ENCODE assay signal across 1 cellular context in genomic region chr9:112029921-112030444, GRCh38.
TF ChIP-seq lines count a peak whose summit lies in the region.

No MANE protein-coding gene starts in this region.

TF ChIP-seq in GM12878, 131 proteins besides CTCF, POLR2A, EP300 and RAD21 (continued from another document and continues in another):
- TF ChIP-seq, protein P1, sequence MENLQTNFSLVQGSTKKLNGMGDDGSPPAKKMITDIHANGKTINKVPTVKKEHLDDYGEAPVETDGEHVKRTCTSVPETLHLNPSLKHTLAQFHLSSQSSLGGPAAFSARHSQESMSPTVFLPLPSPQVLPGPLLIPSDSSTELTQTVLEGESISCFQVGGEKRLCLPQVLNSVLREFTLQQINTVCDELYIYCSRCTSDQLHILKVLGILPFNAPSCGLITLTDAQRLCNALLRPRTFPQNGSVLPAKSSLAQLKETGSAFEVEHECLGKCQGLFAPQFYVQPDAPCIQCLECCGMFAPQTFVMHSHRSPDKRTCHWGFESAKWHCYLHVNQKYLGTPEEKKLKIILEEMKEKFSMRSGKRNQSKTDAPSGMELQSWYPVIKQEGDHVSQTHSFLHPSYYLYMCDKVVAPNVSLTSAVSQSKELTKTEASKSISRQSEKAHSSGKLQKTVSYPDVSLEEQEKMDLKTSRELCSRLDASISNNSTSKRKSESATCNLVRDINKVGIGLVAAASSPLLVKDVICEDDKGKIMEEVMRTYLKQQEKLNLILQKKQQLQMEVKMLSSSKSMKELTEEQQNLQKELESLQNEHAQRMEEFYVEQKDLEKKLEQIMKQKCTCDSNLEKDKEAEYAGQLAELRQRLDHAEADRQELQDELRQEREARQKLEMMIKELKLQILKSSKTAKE (IDR thresholded peaks at IDR 0.05; ENCODE audit: low read depth, poor library complexity, severe bottlenecking): peak; percentile 81
- TF ChIP-seq, protein P2, sequence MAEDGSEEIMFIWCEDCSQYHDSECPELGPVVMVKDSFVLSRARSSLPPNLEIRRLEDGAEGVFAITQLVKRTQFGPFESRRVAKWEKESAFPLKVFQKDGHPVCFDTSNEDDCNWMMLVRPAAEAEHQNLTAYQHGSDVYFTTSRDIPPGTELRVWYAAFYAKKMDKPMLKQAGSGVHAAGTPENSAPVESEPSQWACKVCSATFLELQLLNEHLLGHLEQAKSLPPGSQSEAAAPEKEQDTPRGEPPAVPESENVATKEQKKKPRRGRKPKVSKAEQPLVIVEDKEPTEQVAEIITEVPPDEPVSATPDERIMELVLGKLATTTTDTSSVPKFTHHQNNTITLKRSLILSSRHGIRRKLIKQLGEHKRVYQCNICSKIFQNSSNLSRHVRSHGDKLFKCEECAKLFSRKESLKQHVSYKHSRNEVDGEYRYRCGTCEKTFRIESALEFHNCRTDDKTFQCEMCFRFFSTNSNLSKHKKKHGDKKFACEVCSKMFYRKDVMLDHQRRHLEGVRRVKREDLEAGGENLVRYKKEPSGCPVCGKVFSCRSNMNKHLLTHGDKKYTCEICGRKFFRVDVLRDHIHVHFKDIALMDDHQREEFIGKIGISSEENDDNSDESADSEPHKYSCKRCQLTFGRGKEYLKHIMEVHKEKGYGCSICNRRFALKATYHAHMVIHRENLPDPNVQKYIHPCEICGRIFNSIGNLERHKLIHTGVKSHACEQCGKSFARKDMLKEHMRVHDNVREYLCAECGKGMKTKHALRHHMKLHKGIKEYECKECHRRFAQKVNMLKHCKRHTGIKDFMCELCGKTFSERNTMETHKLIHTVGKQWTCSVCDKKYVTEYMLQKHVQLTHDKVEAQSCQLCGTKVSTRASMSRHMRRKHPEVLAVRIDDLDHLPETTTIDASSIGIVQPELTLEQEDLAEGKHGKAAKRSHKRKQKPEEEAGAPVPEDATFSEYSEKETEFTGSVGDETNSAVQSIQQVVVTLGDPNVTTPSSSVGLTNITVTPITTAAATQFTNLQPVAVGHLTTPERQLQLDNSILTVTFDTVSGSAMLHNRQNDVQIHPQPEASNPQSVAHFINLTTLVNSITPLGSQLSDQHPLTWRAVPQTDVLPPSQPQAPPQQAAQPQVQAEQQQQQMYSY (CRISPR knock-in tag; IDR thresholded peaks at IDR 0.05): no peak
- TF ChIP-seq SIN3A (IDR thresholded peaks at IDR 0.05; ENCODE audit: low read depth, low read length): no peak
- no peak for TF ChIP-seq SRF (IDR thresholded peaks at IDR 0.05; ENCODE audit: low read depth in 2 of 2, low read length in 2 of 2)
- no peak for TF ChIP-seq USF2 (IDR thresholded peaks at IDR 0.05; ENCODE audit: borderline replicate concordance, low read depth, low read length)
- no peak for TF ChIP-seq TAF1 (IDR thresholded peaks at IDR 0.05; ENCODE audit: borderline replicate concordance, low read depth, low read length)
- TF ChIP-seq CEBPB (IDR thresholded peaks at IDR 0.05; ENCODE audit: borderline replicate concordance in 1 of 2, low read depth in 2 of 2, low read length in 2 of 2): no peak
- no peak for TF ChIP-seq POU2F2 (IDR thresholded peaks at IDR 0.05; ENCODE audit: borderline replicate concordance, low read depth, low read length)
- TF ChIP-seq, protein P3, sequence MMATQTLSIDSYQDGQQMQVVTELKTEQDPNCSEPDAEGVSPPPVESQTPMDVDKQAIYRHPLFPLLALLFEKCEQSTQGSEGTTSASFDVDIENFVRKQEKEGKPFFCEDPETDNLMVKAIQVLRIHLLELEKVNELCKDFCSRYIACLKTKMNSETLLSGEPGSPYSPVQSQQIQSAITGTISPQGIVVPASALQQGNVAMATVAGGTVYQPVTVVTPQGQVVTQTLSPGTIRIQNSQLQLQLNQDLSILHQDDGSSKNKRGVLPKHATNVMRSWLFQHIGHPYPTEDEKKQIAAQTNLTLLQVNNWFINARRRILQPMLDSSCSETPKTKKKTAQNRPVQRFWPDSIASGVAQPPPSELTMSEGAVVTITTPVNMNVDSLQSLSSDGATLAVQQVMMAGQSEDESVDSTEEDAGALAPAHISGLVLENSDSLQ (IDR thresholded peaks at IDR 0.05): peak; percentile 80
- no peak for TF ChIP-seq HDAC6 (IDR thresholded peaks at IDR 0.05; ENCODE audit: unreplicated experiment)
- TF ChIP-seq FOXM1 (IDR thresholded peaks at IDR 0.05; ENCODE audit: low read depth, low read length): no peak
- no peak for TF ChIP-seq EZH2 (IDR thresholded peaks at IDR 0.05; ENCODE audit: borderline replicate concordance, control insufficient read depth, low read depth, low read length)
- no peak for TF ChIP-seq RB1 (IDR thresholded peaks at IDR 0.05; ENCODE audit: borderline replicate concordance)
- TF ChIP-seq TCF7 (IDR thresholded peaks at IDR 0.05; ENCODE audit: borderline replicate concordance): no peak
- no peak for TF ChIP-seq JUND (IDR thresholded peaks at IDR 0.05; ENCODE audit: low read depth, low read length)
- TF ChIP-seq, protein P4, sequence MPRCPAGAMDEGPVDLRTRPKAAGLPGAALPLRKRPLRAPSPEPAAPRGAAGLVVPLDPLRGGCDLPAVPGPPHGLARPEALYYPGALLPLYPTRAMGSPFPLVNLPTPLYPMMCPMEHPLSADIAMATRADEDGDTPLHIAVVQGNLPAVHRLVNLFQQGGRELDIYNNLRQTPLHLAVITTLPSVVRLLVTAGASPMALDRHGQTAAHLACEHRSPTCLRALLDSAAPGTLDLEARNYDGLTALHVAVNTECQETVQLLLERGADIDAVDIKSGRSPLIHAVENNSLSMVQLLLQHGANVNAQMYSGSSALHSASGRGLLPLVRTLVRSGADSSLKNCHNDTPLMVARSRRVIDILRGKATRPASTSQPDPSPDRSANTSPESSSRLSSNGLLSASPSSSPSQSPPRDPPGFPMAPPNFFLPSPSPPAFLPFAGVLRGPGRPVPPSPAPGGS (IDR thresholded peaks at IDR 0.05; ENCODE audit: borderline replicate concordance, insufficient read depth, low read depth, low read length, poor library complexity, severe bottlenecking): peak; percentile 37
- TF ChIP-seq ZBTB4 (CRISPR knock-in tag; IDR thresholded peaks at IDR 0.05): no peak
- TF ChIP-seq ZBED1 (IDR thresholded peaks at IDR 0.05; ENCODE audit: borderline replicate concordance): 0 out of 2 replicates have a peak, but pooled peaks have one; percentile 24
- peak; percentile 69 for TF ChIP-seq EED (IDR thresholded peaks at IDR 0.05; ENCODE audit: low read depth)
- TF ChIP-seq CREM (IDR thresholded peaks at IDR 0.05; ENCODE audit: low read depth): 0 out of 2 replicates have a peak, but pooled peaks have one; percentile 38
- peak; percentile 47; the same call in 1 of the 2 replicates for TF ChIP-seq MXI1 (IDR thresholded peaks at IDR 0.05; ENCODE audit: low read depth, low read length)
- TF ChIP-seq HCFC1 (IDR thresholded peaks at IDR 0.05; ENCODE audit: low read length): no peak
- TF ChIP-seq, protein P5, sequence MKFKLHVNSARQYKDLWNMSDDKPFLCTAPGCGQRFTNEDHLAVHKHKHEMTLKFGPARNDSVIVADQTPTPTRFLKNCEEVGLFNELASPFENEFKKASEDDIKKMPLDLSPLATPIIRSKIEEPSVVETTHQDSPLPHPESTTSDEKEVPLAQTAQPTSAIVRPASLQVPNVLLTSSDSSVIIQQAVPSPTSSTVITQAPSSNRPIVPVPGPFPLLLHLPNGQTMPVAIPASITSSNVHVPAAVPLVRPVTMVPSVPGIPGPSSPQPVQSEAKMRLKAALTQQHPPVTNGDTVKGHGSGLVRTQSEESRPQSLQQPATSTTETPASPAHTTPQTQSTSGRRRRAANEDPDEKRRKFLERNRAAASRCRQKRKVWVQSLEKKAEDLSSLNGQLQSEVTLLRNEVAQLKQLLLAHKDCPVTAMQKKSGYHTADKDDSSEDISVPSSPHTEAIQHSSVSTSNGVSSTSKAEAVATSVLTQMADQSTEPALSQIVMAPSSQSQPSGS (IDR thresholded peaks at IDR 0.05; ENCODE audit: low read length): no peak
- no peak for TF ChIP-seq SMC3 (IDR thresholded peaks at IDR 0.05; ENCODE audit: borderline replicate concordance, low read length)
- TF ChIP-seq, protein P6, sequence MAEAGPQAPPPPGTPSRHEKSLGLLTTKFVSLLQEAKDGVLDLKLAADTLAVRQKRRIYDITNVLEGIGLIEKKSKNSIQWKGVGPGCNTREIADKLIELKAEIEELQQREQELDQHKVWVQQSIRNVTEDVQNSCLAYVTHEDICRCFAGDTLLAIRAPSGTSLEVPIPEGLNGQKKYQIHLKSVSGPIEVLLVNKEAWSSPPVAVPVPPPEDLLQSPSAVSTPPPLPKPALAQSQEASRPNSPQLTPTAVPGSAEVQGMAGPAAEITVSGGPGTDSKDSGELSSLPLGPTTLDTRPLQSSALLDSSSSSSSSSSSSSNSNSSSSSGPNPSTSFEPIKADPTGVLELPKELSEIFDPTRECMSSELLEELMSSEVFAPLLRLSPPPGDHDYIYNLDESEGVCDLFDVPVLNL (IDR thresholded peaks at IDR 0.05; ENCODE audit: low read depth, low read length): no peak
- TF ChIP-seq BHLHE40 (IDR thresholded peaks at IDR 0.05; ENCODE audit: borderline replicate concordance in 1 of 2, low read depth in 2 of 2, low read length in 1 of 2): no peak
- TF ChIP-seq HSF1 (IDR thresholded peaks at IDR 0.05; ENCODE audit: low read depth, low read length): no peak
- TF ChIP-seq PAX5 (IDR thresholded peaks at IDR 0.05; ENCODE audit: borderline replicate concordance, low read depth, low read length): no peak; the same call in 1 of the 2 replicates
- no peak for TF ChIP-seq KAT2A (conservative IDR thresholded peaks at IDR 0.05; ENCODE audit: control insufficient read depth, low read depth, low read length)
- no peak for TF ChIP-seq ATF3 (IDR thresholded peaks at IDR 0.05; ENCODE audit: borderline replicate concordance, extremely low read depth, low read depth, low read length)
- TF ChIP-seq BCL11A (IDR thresholded peaks at IDR 0.05; ENCODE audit: low read depth, low read length): peak; percentile 53; the same call in 1 of the 2 replicates
- no peak for TF ChIP-seq IKZF1 (conservative IDR thresholded peaks at IDR 0.05)
- no peak for TF ChIP-seq MAX (IDR thresholded peaks at IDR 0.05; ENCODE audit: low read depth, low read length)
- TF ChIP-seq NFIC (IDR thresholded peaks at IDR 0.05; ENCODE audit: low read depth, low read length): no peak
- TF ChIP-seq HDAC2 (IDR thresholded peaks at IDR 0.05): no peak
